In the genomic region with DNA sequence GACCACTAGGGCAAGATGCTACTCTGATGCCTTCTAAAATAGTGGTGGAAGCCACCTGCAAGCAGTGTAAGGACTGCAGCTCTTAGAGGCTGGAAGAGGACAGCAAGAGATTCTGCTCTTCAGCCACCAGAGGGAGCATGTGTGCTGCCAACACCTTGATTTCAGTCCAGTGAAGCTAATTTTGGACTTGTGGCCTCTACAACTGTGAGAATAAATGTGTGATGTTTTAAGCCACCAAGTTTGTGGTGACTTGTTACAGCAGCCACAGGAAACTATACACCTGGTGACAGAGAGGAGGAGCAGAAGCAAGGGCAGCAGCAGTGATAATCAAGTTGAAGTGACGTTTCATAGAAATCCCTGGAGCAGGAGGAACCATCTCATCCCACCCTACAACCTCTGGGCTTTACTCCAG, we compare ENCODE assay signal across 1 cellular context.
TF ChIP-seq lines count a peak whose summit lies in the region.

No MANE protein-coding gene starts in this region.

TF ChIP-seq in GM12878, 131 proteins besides CTCF, POLR2A, EP300 and RAD21 (continued from another document):
- peak; percentile 45; the same call in 1 of the 2 replicates for TF ChIP-seq MTA2 (IDR thresholded peaks at IDR 0.05; ENCODE audit: low read depth)
- TF ChIP-seq, protein P1, sequence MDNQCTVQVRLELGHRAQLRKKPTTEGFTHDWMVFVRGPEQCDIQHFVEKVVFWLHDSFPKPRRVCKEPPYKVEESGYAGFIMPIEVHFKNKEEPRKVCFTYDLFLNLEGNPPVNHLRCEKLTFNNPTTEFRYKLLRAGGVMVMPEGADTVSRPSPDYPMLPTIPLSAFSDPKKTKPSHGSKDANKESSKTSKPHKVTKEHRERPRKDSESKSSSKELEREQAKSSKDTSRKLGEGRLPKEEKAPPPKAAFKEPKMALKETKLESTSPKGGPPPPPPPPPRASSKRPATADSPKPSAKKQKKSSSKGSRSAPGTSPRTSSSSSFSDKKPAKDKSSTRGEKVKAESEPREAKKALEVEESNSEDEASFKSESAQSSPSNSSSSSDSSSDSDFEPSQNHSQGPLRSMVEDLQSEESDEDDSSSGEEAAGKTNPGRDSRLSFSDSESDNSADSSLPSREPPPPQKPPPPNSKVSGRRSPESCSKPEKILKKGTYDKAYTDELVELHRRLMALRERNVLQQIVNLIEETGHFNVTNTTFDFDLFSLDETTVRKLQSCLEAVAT (IDR thresholded peaks at IDR 0.05) = peak; percentile 72
- TF ChIP-seq CBFB (IDR thresholded peaks at IDR 0.05; ENCODE audit: low read depth) = no peak
- peak; percentile 39; the same call in 1 of the 2 replicates for TF ChIP-seq ATF7 (IDR thresholded peaks at IDR 0.05; ENCODE audit: low read depth)
- TF ChIP-seq NBN (IDR thresholded peaks at IDR 0.05) = peak; percentile 76
- no peak; the same call in 1 of the 2 replicates for TF ChIP-seq RAD51 (IDR thresholded peaks at IDR 0.05)
- TF ChIP-seq, protein P2, sequence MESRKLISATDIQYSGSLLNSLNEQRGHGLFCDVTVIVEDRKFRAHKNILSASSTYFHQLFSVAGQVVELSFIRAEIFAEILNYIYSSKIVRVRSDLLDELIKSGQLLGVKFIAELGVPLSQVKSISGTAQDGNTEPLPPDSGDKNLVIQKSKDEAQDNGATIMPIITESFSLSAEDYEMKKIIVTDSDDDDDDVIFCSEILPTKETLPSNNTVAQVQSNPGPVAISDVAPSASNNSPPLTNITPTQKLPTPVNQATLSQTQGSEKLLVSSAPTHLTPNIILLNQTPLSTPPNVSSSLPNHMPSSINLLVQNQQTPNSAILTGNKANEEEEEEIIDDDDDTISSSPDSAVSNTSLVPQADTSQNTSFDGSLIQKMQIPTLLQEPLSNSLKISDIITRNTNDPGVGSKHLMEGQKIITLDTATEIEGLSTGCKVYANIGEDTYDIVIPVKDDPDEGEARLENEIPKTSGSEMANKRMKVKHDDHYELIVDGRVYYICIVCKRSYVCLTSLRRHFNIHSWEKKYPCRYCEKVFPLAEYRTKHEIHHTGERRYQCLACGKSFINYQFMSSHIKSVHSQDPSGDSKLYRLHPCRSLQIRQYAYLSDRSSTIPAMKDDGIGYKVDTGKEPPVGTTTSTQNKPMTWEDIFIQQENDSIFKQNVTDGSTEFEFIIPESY (IDR thresholded peaks at IDR 0.05) = 0 out of 2 replicates have a peak, but pooled peaks have one; percentile 27
- no peak for TF ChIP-seq NFYA (IDR thresholded peaks at IDR 0.05; ENCODE audit: borderline replicate concordance, low read depth, low read length)
- no peak for TF ChIP-seq SP1 (IDR thresholded peaks at IDR 0.05; ENCODE audit: low read depth, low read length)
- TF ChIP-seq TCF7 (IDR thresholded peaks at IDR 0.05; ENCODE audit: borderline replicate concordance) = no peak
- peak; percentile 44 for TF ChIP-seq SKIL (IDR thresholded peaks at IDR 0.05; ENCODE audit: low read depth, poor library complexity, severe bottlenecking)
- TF ChIP-seq, protein P3, sequence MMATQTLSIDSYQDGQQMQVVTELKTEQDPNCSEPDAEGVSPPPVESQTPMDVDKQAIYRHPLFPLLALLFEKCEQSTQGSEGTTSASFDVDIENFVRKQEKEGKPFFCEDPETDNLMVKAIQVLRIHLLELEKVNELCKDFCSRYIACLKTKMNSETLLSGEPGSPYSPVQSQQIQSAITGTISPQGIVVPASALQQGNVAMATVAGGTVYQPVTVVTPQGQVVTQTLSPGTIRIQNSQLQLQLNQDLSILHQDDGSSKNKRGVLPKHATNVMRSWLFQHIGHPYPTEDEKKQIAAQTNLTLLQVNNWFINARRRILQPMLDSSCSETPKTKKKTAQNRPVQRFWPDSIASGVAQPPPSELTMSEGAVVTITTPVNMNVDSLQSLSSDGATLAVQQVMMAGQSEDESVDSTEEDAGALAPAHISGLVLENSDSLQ (IDR thresholded peaks at IDR 0.05) = peak; percentile 11; the same call in 1 of the 2 replicates
- TF ChIP-seq CREM (IDR thresholded peaks at IDR 0.05; ENCODE audit: low read depth) = no peak
- no peak for TF ChIP-seq BCLAF1 (IDR thresholded peaks at IDR 0.05)
- peak; percentile 40; the same call in 1 of the 2 replicates for TF ChIP-seq IKZF1 (conservative IDR thresholded peaks at IDR 0.05)
- TF ChIP-seq, protein P4, sequence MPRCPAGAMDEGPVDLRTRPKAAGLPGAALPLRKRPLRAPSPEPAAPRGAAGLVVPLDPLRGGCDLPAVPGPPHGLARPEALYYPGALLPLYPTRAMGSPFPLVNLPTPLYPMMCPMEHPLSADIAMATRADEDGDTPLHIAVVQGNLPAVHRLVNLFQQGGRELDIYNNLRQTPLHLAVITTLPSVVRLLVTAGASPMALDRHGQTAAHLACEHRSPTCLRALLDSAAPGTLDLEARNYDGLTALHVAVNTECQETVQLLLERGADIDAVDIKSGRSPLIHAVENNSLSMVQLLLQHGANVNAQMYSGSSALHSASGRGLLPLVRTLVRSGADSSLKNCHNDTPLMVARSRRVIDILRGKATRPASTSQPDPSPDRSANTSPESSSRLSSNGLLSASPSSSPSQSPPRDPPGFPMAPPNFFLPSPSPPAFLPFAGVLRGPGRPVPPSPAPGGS (IDR thresholded peaks at IDR 0.05; ENCODE audit: borderline replicate concordance, insufficient read depth, low read depth, low read length, poor library complexity, severe bottlenecking) = no peak
- peak; percentile 58; the same call in 1 of the 2 replicates for TF ChIP-seq RB1 (IDR thresholded peaks at IDR 0.05; ENCODE audit: borderline replicate concordance)
- TF ChIP-seq EED (IDR thresholded peaks at IDR 0.05; ENCODE audit: low read depth) = no peak
- no peak for TF ChIP-seq TCF12 (IDR thresholded peaks at IDR 0.05; ENCODE audit: low read depth, low read length)
- no peak for TF ChIP-seq ATF3 (IDR thresholded peaks at IDR 0.05; ENCODE audit: borderline replicate concordance, extremely low read depth, low read depth, low read length)
- peak; percentile 83 for TF ChIP-seq MEF2B (IDR thresholded peaks at IDR 0.05; ENCODE audit: partially characterized antibody, poor library complexity, severe bottlenecking)
- 0 out of 2 replicates have a peak, but pooled peaks have one; percentile 19 for TF ChIP-seq PAX5 (IDR thresholded peaks at IDR 0.05; ENCODE audit: borderline replicate concordance, low read depth, low read length)
- TF ChIP-seq HDGF (IDR thresholded peaks at IDR 0.05) = 0 out of 2 replicates have a peak, but pooled peaks have one; percentile 15
- TF ChIP-seq STAT1 (conservative IDR thresholded peaks at IDR 0.05) = 0 out of 2 replicates have a peak, but pooled peaks have one; percentile 76
